In the genomic region with DNA sequence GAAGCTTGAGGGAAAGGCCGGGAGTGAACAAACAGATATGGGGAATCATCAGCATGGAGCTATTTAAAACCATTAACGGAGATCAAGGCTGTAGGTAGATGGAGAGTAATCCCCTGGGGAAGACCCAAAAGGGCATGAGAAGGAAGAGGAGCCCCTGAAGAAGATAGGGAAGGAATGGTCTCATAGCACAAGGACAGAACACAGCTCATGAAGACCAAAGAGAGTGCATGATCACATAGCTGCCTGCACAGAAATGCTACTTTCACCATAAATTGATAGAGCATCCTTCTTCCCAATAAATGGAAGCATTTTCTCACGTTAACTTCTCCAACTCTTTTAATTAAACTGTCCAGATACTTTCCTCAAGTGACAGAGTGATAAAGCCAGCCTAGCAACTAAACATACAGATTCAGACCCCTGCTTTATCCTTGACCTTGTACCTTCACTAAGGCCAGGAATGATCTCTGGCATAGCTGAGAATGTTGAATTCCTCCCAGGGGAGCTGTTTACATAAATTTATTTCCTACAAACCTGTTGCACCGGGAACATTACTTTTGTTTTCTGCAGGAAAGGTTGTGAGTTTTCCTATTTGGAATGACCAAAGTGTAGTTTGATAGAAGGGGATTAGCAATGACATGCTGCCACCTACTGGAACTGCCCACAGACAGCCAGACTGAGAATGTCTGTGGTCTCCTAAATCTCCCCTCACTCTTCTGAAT, we compare ENCODE assay signal across 10 cellular contexts.
DNase-seq lines count a peak whose midpoint lies in the region; ATAC-seq, FAIRE-seq and TF ChIP-seq lines count a peak whose summit lies in the region.
"Had no signal": no experiment of that assay in that cellular context is flagged by ENCODE, and none has a peak within 500 bp of the region (broad histone marks: within the 10 kb centered on the region; RNA-seq: fewer than 3 reads in every experiment).

No MANE protein-coding gene starts in this region.

- no peak for FAIRE-seq in kidney (lab: Jason Lieb, UNC)
- FAIRE-seq: TTC549 had no signal

- TF ChIP-seq CTCF in GM12865 (IDR thresholded peaks at IDR 0.05; ENCODE audit: insufficient read depth, low read depth, low read length, missing control alignments), result peak; percentile 49
- TF ChIP-seq CTCF in astrocyte of the spinal cord (IDR thresholded peaks at IDR 0.05; ENCODE audit: low read depth, low read length), result peak; percentile 81
- TF ChIP-seq CTCF in kidney (IDR thresholded peaks at IDR 0.05; ENCODE audit: borderline replicate concordance, extremely low read depth, insufficient read depth), result peak; percentile 74

- intact Hi-C loops in kidney (cut with DNase I), result no loop called here

- ATAC-seq in HG03097 (IDR thresholded peaks at IDR 0.05; ENCODE audit: low FRiP score, unreplicated experiment), result no peak
- ATAC-seq in HG03521 (IDR thresholded peaks at IDR 0.05; ENCODE audit: unreplicated experiment), result no peak
- ATAC-seq in GM18498 (IDR thresholded peaks at IDR 0.05; ENCODE audit: unreplicated experiment), result no peak
- ATAC-seq: right cardiac atrium had no signal

- no peaks in the 10 kb centered on the region for H3K36me3 ChIP-seq in kidney (ENCODE audit: control insufficient read depth in 1 of 2, insufficient read depth in 2 of 2, low read length in 2 of 2)

- peak; percentile 5 for DNase-seq in GM12865 (ENCODE audit: low read depth)
- DNase-seq in NCI-H1694 (lab: John Stamatoyannopoulos, UW), result peak; percentile 30
- DNase-seq in astrocyte of the spinal cord (ENCODE audit: low read depth, low spot score), result peak; percentile 43
- DNase-seq in kidney, result no peak
- DNase-seq in T1000 (lab: John Stamatoyannopoulos, UW), result no peak

- H3K9ac ChIP-seq in kidney (ENCODE audit: low read length in 2 of 2), result no peak overlapping the region

- no peak overlapping the region for H3K27ac ChIP-seq in kidney (ENCODE audit: low read depth in 2 of 2, low read length in 2 of 2)

- H3K4me3 ChIP-seq in GM12865 (ENCODE audit: low read depth, low read length), result no peak overlapping the region
- no peak overlapping the region for H3K4me3 ChIP-seq in astrocyte of the spinal cord (ENCODE audit: low read depth, low read length)
- no peak overlapping the region for H3K4me3 ChIP-seq in kidney (ENCODE audit: low read length in 2 of 2)

- H3K9me3 ChIP-seq in kidney (ENCODE audit: control insufficient read depth in 1 of 2, low read length in 2 of 2), result no peaks in the 10 kb centered on the region

- no peaks in the 10 kb centered on the region for H3K4me1 ChIP-seq in kidney (ENCODE audit: control insufficient read depth in 1 of 2, insufficient read depth in 1 of 2, low read depth in 1 of 2, low read length in 2 of 2)

- in situ Hi-C loops in astrocyte of the spinal cord (cut with HindIII; ENCODE audit: low sequenced_read_pairs), result no loop called here

Comparison
In these comparisons a context has a peak if more than half of its experiments do, and no peak if none do; other contexts are left out.
1. DNase-seq: peak in GM12865 (single experiment), NCI-H1694 (single experiment) and astrocyte of the spinal cord (single experiment); none in kidney (single experiment) and T1000 (single experiment).
2. Peak in every context shown above with its lines, with median percentiles within 50 percentile points of each other: CTCF ChIP-seq.